ENCODE assay signal across 8 cellular contexts in genomic region chr12:11650279-11650696, GRCh38. TPM values are rescaled to one million over a fixed set of nuclear protein-coding genes. Genes with fewer than 3 reads are reported as not detected.
DNase-seq lines count a peak whose midpoint lies in the region; ATAC-seq and TF ChIP-seq lines count a peak whose summit lies in the region.

No MANE protein-coding gene starts in this region.

- intact Hi-C loops in esophagus squamous epithelium (cut with DNase I) (no loop called here), sciatic nerve (cut with DNase I) (no loop called here)

- no peak overlapping the region for H2BK120ac ChIP-seq in H9 (ENCODE audit: low read depth, low read length, poor library complexity, severe bottlenecking)

- ATAC-seq in T-helper 17 cell: no peak
- no peak for ATAC-seq in sciatic nerve
- no peak for ATAC-seq in GM18909 (IDR thresholded peaks at IDR 0.05; ENCODE audit: poor library complexity, unreplicated experiment)

- peak overlapping the region; percentile 78 to 92 (median 86) for H3K4me3 ChIP-seq in esophagus squamous epithelium

- H2BK15ac ChIP-seq in H9 (ENCODE audit: low read depth, low read length): no peak overlapping the region

- H3K27ac ChIP-seq in H9 (ENCODE audit: insufficient read length, low read depth, low read length): no peak overlapping the region
- peak overlapping the region; percentile 97 to 100 (median 98) for H3K27ac ChIP-seq in esophagus squamous epithelium

- peaks cover 3 to 6% of the 10 kb centered on the region in 2 experiments for H3K9me3 Mint-ChIP-seq in H9

- DNase-seq in H9: peak; percentile 68
- no peak for DNase-seq in T-helper 17 cell
- no peak for DNase-seq in esophagus squamous epithelium (lab: John Stamatoyannopoulos, UW)
- DNase-seq in sciatic nerve (ENCODE audit: low spot score): peak; percentile 64
- no peak for DNase-seq in H4 (ENCODE audit: low spot score)
- no peak for DNase-seq in SIG-M5 (lab: John Stamatoyannopoulos, UW)
- no peak for DNase-seq in SIG-M5 treated with dmso at 0.1 percent for 504 hours (lab: John Stamatoyannopoulos, UW; ENCODE audit: unreplicated experiment)

- no peaks in the 10 kb centered on the region for H3K9me3 ChIP-seq in H9 (ENCODE audit: control insufficient read depth, low read depth, low read length)
- no peaks in the 10 kb centered on the region for H3K9me3 ChIP-seq in T-helper 17 cell (ENCODE audit: control insufficient read depth, low read length, poor library complexity, severe bottlenecking)
- H3K9me3 ChIP-seq in esophagus squamous epithelium: no peaks in the 10 kb centered on the region

- WGBS in H9 (ENCODE audit: extremely low coverage, insufficient read length, low lambda C conversion rate): no CpG with 5 or more reads among the region's 17 CpGs
- 0% methylated on average over 10 to 14 of the region's 17 CpGs for WGBS in esophagus squamous epithelium, 2 donors

- peak overlapping the region; percentile 68 for H3K14ac ChIP-seq in H9 (ENCODE audit: insufficient read depth, low read length)

- no peak overlapping the region for H2AK5ac ChIP-seq in H9 (ENCODE audit: insufficient read length, low read length)

- H4K91ac ChIP-seq in H9 (ENCODE audit: insufficient read length, low read depth, low read length): no peak overlapping the region

- no peaks in the 10 kb centered on the region for H3K79me1 ChIP-seq in H9 (ENCODE audit: insufficient read depth, low read depth, low read length, poor library complexity, severe bottlenecking)

- no peak overlapping the region for H3K18ac ChIP-seq in H9 (ENCODE audit: insufficient read length, low read depth, low read length)

- H3K27me3 ChIP-seq in H9 (ENCODE audit: insufficient read depth, low read length) (no peaks in the 10 kb centered on the region), esophagus squamous epithelium (no peaks in the 10 kb centered on the region)

- no peak overlapping the region for H2BK20ac ChIP-seq in H9 (ENCODE audit: low read depth, low read length, poor library complexity, severe bottlenecking)

- H3K4ac ChIP-seq in H9 (ENCODE audit: low read depth, low read length): no peak overlapping the region

- peak overlapping the region; percentile 94 for H3K4me2 ChIP-seq in H9 (ENCODE audit: insufficient read depth, insufficient read length, low read length)

- H3K79me2 ChIP-seq in H9 (ENCODE audit: insufficient read depth, low read length): peaks cover 9% of the 10 kb centered on the region; the same call in 1 of the 2 replicates

- no peak overlapping the region for H3K56ac ChIP-seq in H9 (ENCODE audit: insufficient read length, low read depth, low read length)

- no peaks in the 10 kb centered on the region for H4K20me1 ChIP-seq in H9 (ENCODE audit: control insufficient read depth, insufficient read depth, insufficient read length)

- no peak overlapping the region for H4K8ac ChIP-seq in H9 (replicated peaks; ENCODE audit: insufficient read length, low read depth, low read length)

- H3K36me3 Mint-ChIP-seq in H9 (ENCODE audit: insufficient read depth in 1 of 3, low read depth in 3 of 3) (peaks cover 0 to 6% (median 6%) of the 10 kb centered on the region in 3 experiments; a peak in 3 of 7 replicates), T-helper 17 cell (ENCODE audit: low read depth) (peaks cover 4% of the 10 kb centered on the region)

- no peak overlapping the region for H3T11ph ChIP-seq in H9 (ENCODE audit: low read length)

- H3K23me2 ChIP-seq in H9 (ENCODE audit: insufficient read length, low read depth, low read length, poor library complexity, severe bottlenecking): peaks cover 13% of the 10 kb centered on the region

- H3K9ac ChIP-seq in H9 (ENCODE audit: extremely low read depth, insufficient read length, low read length): no peak overlapping the region

- H4K5ac ChIP-seq in H9 (ENCODE audit: insufficient read length, low read depth, low read length): no peak overlapping the region

- H3K27ac Mint-ChIP-seq in H9 (peak overlapping the region; percentile 59 to 98 (median 94); a peak in 5 of 7 replicates), T-helper 17 cell (peak overlapping the region; percentile 96)

- H2BK5ac ChIP-seq in H9 (ENCODE audit: insufficient read length, low read length): no peak overlapping the region

- H3K4me1 Mint-ChIP-seq in H9 (peaks cover 33 to 38% of the 10 kb centered on the region in 2 experiments), T-helper 17 cell (peaks cover 37% of the 10 kb centered on the region)

- no peak overlapping the region for H3K23ac ChIP-seq in H9 (ENCODE audit: insufficient read length, low read depth, low read length)

- TF ChIP-seq POLR2A in esophagus squamous epithelium (IDR thresholded peaks at IDR 0.05): no peak

- no peak overlapping the region for H2AFZ ChIP-seq in H9 (ENCODE audit: low read length)

- H3K4me3 Mint-ChIP-seq in H9: peak overlapping the region; percentile 85 to 96
- H3K4me3 Mint-ChIP-seq in T-helper 17 cell: peak overlapping the region; percentile 98

- H2BK12ac ChIP-seq in H9 (ENCODE audit: insufficient read length, low read depth, low read length): no peak overlapping the region

- H3K4me1 ChIP-seq in H9 (ENCODE audit: insufficient read depth, low read length) (peaks cover 14% of the 10 kb centered on the region; the same call in 1 of the 2 replicates), esophagus squamous epithelium (peaks cover 19 to 54% (median 33%) of the 10 kb centered on the region in 3 donors)

- no peaks in the 10 kb centered on the region for H3K27me3 Mint-ChIP-seq in H9 (ENCODE audit: low read depth)
- H3K27me3 Mint-ChIP-seq in T-helper 17 cell: no peaks in the 10 kb centered on the region

- no peaks in the 10 kb centered on the region for H3K36me3 ChIP-seq in esophagus squamous epithelium

- no peak for TF ChIP-seq CTCF in H9 (conservative IDR thresholded peaks at IDR 0.05)
- no peak for TF ChIP-seq CTCF in esophagus squamous epithelium (IDR thresholded peaks at IDR 0.05)

RNA-seq across cellular contexts. Expression of gene ETV6, which starts 0.8 kb away (rescaled TPM):
- total RNA-seq in H9 (2021): 25.2 and 28.7 TPM in 2 replicates
- 10 to 100 TPM; 57.3 to 60.6 TPM for total RNA-seq in T-helper 17 cell
- 10 to 100 TPM; 11.3 to 17.3 (median 13.8) TPM for total RNA-seq in esophagus squamous epithelium
- total RNA-seq in sciatic nerve: 38.8 TPM
- total RNA-seq in H4 (2014; rRNA removed; shearing (Covaris generic)): 4.6 and 6.1 TPM in 2 replicates

Comparison
In these comparisons a context has a peak if more than half of its experiments do, and no peak if none do; other contexts are left out.
1. DNase-seq: peak in H9 (single experiment) and sciatic nerve (single experiment); none in T-helper 17 cell (0 of 3), esophagus squamous epithelium (single experiment), H4 (single experiment), SIG-M5 (single experiment) and SIG-M5 treated with dmso at 0.1 percent for 504 hours (single experiment).